Comparison of ENCODE assay signal across 1 cellular context in genomic region chr5:55226027-55226933, GRCh38.
TF ChIP-seq lines count a peak whose summit lies in the region.

No MANE protein-coding gene starts in this region.

TF ChIP-seq in K562, 482 proteins besides CTCF, POLR2A, EP300 and RAD21 (continued from another document and continues in another):
- no peak for TF ChIP-seq IRF9 (tag; IDR thresholded peaks at IDR 0.05)
- TF ChIP-seq DMBX1 (CRISPR knock-in tag; IDR thresholded peaks at IDR 0.05; ENCODE audit: borderline replicate concordance) = no peak
- TF ChIP-seq KDM2B (CRISPR knock-in tag; IDR thresholded peaks at IDR 0.05) = peak; percentile 5; the same call in 1 of the 2 replicates
- TF ChIP-seq CBFA2T2 (conservative IDR thresholded peaks at IDR 0.05) = no peak
- no peak for TF ChIP-seq NFIX (CRISPR knock-in tag; IDR thresholded peaks at IDR 0.05; ENCODE audit: low read depth)
- no peak for TF ChIP-seq ZBTB9 (CRISPR knock-in tag; IDR thresholded peaks at IDR 0.05)
- TF ChIP-seq THAP12 (CRISPR knock-in tag; IDR thresholded peaks at IDR 0.05) = peak; percentile 43; the same call in 1 of the 2 replicates
- no peak for TF ChIP-seq POLR2H (tag; IDR thresholded peaks at IDR 0.05; ENCODE audit: low read depth)
- TF ChIP-seq ZNF408 (CRISPR knock-in tag; IDR thresholded peaks at IDR 0.05; ENCODE audit: low read depth) = no peak
- TF ChIP-seq, protein P1, sequence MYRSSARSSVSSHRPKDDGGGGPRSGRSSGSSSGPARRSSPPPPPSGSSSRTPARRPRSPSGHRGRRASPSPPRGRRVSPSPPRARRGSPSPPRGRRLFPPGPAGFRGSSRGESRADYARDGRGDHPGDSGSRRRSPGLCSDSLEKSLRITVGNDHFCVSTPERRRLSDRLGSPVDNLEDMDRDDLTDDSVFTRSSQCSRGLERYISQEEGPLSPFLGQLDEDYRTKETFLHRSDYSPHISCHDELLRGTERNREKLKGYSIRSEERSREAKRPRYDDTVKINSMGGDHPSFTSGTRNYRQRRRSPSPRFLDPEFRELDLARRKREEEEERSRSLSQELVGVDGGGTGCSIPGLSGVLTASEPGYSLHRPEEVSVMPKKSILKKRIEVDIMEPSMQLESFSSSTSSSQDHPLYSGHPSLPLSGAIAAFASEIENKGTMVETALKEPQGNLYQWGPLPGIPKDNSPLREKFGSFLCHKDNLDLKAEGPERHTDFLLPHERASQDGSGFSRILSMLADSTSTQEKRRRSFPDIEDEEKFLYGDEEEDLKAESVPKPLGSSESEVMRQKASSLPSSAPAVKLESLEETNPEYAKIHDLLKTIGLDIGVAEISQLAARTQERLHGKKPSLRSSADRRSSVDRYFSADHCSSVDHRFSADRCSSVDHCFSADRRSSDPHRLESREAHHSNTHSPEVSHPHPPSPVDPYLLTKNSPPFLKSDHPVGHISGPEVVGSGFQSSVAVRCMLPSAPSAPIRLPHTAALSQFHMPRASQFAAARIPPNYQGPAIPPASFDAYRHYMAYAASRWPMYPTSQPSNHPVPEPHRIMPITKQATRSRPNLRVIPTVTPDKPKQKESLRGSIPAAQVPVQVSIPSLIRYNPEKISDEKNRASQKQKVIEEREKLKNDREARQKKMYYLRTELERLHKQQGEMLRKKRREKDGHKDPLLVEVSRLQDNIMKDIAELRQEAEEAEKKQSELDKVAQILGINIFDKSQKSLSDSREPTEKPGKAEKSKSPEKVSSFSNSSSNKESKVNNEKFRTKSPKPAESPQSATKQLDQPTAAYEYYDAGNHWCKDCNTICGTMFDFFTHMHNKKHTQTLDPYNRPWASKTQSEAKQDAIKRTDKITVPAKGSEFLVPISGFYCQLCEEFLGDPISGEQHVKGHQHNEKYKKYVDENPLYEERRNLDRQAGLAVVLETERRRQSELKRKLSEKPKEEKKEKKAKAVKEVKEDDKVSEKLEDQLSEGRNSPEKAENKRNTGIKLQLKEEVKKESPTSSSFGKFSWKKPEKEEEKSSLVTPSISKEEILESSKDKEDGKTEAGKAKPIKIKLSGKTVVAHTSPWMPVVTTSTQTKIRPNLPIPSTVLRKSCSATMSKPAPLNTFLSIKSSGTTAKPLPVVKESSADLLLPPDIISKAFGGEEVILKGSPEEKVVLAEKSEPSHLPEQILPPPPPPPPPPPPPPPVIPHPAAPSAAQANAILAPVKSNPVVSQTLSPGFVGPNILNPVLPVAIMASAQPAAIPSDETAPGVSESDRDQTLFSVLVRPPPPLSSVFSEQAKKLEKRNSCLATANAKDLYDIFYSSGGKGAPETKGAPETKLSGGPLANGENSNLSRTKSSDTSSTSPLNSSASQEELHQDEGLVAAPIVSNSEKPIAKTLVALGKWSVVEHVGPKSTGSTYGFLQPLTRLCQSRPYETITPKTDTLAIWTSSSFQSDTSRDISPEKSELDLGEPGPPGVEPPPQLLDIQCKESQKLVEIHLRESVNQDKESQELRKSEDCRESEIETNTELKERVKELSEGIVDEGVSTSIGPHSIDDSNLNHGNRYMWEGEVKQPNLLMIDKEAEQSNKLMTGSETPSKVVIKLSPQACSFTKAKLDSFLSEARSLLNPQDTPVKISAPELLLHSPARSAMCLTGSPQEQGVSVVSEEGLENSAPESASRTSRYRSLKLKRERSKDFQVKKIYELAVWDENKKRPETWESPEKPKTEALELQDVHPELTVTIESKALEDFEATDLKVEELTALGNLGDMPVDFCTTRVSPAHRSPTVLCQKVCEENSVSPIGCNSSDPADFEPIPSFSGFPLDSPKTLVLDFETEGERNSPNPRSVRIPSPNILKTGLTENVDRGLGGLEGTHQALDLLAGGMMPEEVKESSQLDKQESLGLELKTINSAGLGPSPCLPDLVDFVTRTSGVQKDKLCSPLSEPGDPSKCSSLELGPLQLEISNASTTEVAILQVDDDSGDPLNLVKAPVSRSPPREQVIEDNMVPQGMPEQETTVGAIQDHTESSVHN (IDR thresholded peaks at IDR 0.05; ENCODE audit: borderline replicate concordance in 1 of 2, low read depth in 1 of 2) = no peak
- TF ChIP-seq THAP7 (CRISPR knock-in tag; IDR thresholded peaks at IDR 0.05) = no peak
- TF ChIP-seq POLR2G (IDR thresholded peaks at IDR 0.05; ENCODE audit: low read depth, low read length) = peak; percentile 78
- TF ChIP-seq SMARCC2 (IDR thresholded peaks at IDR 0.05; ENCODE audit: low read depth) = no peak
- TF ChIP-seq GATA2 (CRISPR knock-in tag; IDR thresholded peaks at IDR 0.05) = no peak
- TF ChIP-seq RAD51 (IDR thresholded peaks at IDR 0.05; ENCODE audit: borderline replicate concordance, low read depth) = no peak
- no peak for TF ChIP-seq BHLHE40 (IDR thresholded peaks at IDR 0.05; ENCODE audit: low read length)
- 0 out of 2 replicates have a peak, but pooled peaks have one; percentile 39 for TF ChIP-seq TGIF2 (CRISPR knock-in tag; IDR thresholded peaks at IDR 0.05)
- no peak for TF ChIP-seq MEIS2 (IDR thresholded peaks at IDR 0.05; ENCODE audit: partially characterized antibody)
- peak; percentile 80 for TF ChIP-seq L3MBTL2 (IDR thresholded peaks at IDR 0.05)
- TF ChIP-seq, protein P2, sequence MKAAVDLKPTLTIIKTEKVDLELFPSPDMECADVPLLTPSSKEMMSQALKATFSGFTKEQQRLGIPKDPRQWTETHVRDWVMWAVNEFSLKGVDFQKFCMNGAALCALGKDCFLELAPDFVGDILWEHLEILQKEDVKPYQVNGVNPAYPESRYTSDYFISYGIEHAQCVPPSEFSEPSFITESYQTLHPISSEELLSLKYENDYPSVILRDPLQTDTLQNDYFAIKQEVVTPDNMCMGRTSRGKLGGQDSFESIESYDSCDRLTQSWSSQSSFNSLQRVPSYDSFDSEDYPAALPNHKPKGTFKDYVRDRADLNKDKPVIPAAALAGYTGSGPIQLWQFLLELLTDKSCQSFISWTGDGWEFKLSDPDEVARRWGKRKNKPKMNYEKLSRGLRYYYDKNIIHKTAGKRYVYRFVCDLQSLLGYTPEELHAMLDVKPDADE (conservative IDR thresholded peaks at IDR 0.05; ENCODE audit: control insufficient read depth, low read depth, low read length) = no peak
- no peak for TF ChIP-seq SRSF3 (IDR thresholded peaks at IDR 0.05; ENCODE audit: insufficient read depth, low read length)
- no peak for TF ChIP-seq STAT5B (CRISPR knock-in tag; IDR thresholded peaks at IDR 0.05)
- no peak for TF ChIP-seq CEBPG (CRISPR knock-in tag; IDR thresholded peaks at IDR 0.05)
- no peak for TF ChIP-seq CEBPG (tag; conservative IDR thresholded peaks at IDR 0.05 in 1 of 2, IDR thresholded peaks at IDR 0.05 in 1 of 2)
- no peak for TF ChIP-seq ESRRB (CRISPR knock-in tag; IDR thresholded peaks at IDR 0.05; ENCODE audit: borderline replicate concordance)
- TF ChIP-seq TRIM25 (IDR thresholded peaks at IDR 0.05; ENCODE audit: borderline replicate concordance) = no peak
- no peak for TF ChIP-seq SIX5 (IDR thresholded peaks at IDR 0.05; ENCODE audit: borderline replicate concordance in 1 of 2, insufficient read depth in 1 of 2, low read depth in 1 of 2, low read length in 2 of 2)
- no peak for TF ChIP-seq PML (IDR thresholded peaks at IDR 0.05; ENCODE audit: low read length)
